ENCODE assay signal across 14 cellular contexts in the genomic region with DNA sequence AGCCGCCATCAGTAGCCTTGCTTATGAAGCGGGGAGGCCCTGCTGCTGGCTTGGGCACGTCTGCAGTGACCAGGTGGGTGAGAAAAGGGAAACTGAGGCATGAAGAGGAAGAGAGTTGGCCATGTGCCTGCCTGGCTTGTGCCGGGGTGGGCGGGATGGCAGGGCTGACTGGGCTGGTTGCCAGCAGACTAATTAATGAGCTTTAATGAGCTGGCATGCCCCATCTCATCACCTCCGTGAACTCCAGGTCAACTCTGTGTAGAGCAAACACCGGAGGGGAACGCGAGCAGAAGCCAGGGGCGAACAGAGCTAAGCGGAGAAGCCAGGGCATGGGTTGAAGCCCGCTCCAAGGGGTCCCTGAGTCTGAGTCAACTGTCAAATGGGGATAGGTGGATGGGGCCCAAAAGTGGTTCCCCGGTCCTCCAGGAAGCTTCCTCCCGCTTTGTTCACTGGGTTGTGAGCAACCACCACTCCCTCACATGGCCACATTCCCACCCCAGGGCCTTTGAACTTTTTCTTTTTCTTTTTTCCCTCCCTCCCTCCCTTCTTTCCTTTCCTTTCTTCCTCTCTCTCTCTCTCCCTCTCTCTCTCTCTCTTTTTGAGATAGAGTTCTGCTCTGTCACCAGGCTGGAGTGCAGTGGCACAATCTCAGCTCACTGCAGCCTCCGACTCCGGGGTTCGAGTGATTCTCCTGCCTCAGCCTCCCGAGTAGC. TPM values are rescaled to one million over a fixed set of nuclear protein-coding genes. Genes with fewer than 3 reads are reported as not detected.
A peak's percentile ranks its signal among the peaks of the same experiment; 100 is the strongest.
DNase-seq lines count a peak whose midpoint lies in the region; ATAC-seq and TF ChIP-seq lines count a peak whose summit lies in the region.
"Had no signal": no experiment of that assay in that cellular context is flagged by ENCODE, and none has a peak within 500 bp of the region (broad histone marks: within the 10 kb centered on the region; RNA-seq: fewer than 3 reads in every experiment).

No MANE protein-coding gene starts in this region.

- H3K36me3 ChIP-seq in colonic mucosa, result peaks cover 6% of the 10 kb centered on the region
- H3K36me3 ChIP-seq: prostate gland had no signal

- peaks cover 33% of the 10 kb centered on the region for H3K4me1 ChIP-seq in colonic mucosa

- peak overlapping the region in 1 of 2 donors; percentile 63 for H3K9ac ChIP-seq in colonic mucosa (ENCODE audit: low read depth in 2 of 2, low read length in 2 of 2)
- H3K9ac ChIP-seq: KMS-11 had no signal

- no peaks in the 10 kb centered on the region for H3K27me3 Mint-ChIP-seq in T-helper 1 cell treated with Interleukin-12 subunit alpha and Interleukin-12 subunit beta and Interleukin-4 antibody, amounts not matched to agents 30 μg/mL and 1 μg/mL, for 36 hours (ENCODE audit: low read depth)
- no peaks in the 10 kb centered on the region for H3K27me3 Mint-ChIP-seq in progenitor cell of endocrine pancreas

- intact Hi-C loops in colonic mucosa (cut with DNase I), result no loop called here

- peaks cover 16% of the 10 kb centered on the region for H3K4me1 Mint-ChIP-seq in T-helper 1 cell treated with Interleukin-12 subunit alpha and Interleukin-12 subunit beta and Interleukin-4 antibody, amounts not matched to agents 30 μg/mL and 1 μg/mL, for 36 hours (ENCODE audit: low read depth)
- peaks cover 39% of the 10 kb centered on the region for H3K4me1 Mint-ChIP-seq in progenitor cell of endocrine pancreas (ENCODE audit: low read depth)

- no peaks in the 10 kb centered on the region for H3K27me3 ChIP-seq in colonic mucosa

- H3K9me3 Mint-ChIP-seq in T-helper 1 cell treated with Interleukin-12 subunit alpha and Interleukin-12 subunit beta and Interleukin-4 antibody, amounts not matched to agents 30 μg/mL and 1 μg/mL, for 36 hours, result no peaks in the 10 kb centered on the region
- no peaks in the 10 kb centered on the region for H3K9me3 Mint-ChIP-seq in progenitor cell of endocrine pancreas (ENCODE audit: low read depth)

- H3K9me3 ChIP-seq in colonic mucosa, result no peaks in the 10 kb centered on the region
- H3K9me3 ChIP-seq: prostate gland had no signal

- DNase-seq in T-helper 1 cell, result no peak
- DNase-seq in colonic mucosa, result no peak
- no peak for DNase-seq in progenitor cell of endocrine pancreas (ENCODE audit: low spot score, unreplicated experiment)
- no peak for DNase-seq in amniotic stem cell (lab: John Stamatoyannopoulos, UW)
- no peak for DNase-seq in Ammon's horn (ENCODE audit: low spot score)
- DNase-seq: cerebellar nuclear complex, kidney glomerular epithelial cell had no signal

- peak overlapping the region; percentile 25 for H3K4me3 Mint-ChIP-seq in T-helper 1 cell treated with Interleukin-12 subunit alpha and Interleukin-12 subunit beta and Interleukin-4 antibody, amounts not matched to agents 30 μg/mL and 1 μg/mL, for 36 hours
- peak overlapping the region; percentile 48 for H3K4me3 Mint-ChIP-seq in progenitor cell of endocrine pancreas (ENCODE audit: low read depth)

- no peak for TF ChIP-seq CTCF in colonic mucosa (IDR thresholded peaks at IDR 0.05)
- TF ChIP-seq CTCF in progenitor cell of endocrine pancreas (IDR thresholded peaks at IDR 0.05; ENCODE audit: unreplicated experiment), result no peak

- H3K27ac ChIP-seq in colonic mucosa, result peak overlapping the region; percentile 70
- H3K27ac ChIP-seq: KMS-11 had no signal

- TF ChIP-seq EP300 in Ishikawa (IDR thresholded peaks at IDR 0.05; ENCODE audit: borderline replicate concordance), result no peak

- H3K36me3 Mint-ChIP-seq in T-helper 1 cell treated with Interleukin-12 subunit alpha and Interleukin-12 subunit beta and Interleukin-4 antibody, amounts not matched to agents 30 μg/mL and 1 μg/mL, for 36 hours (ENCODE audit: low read depth), result no peaks in the 10 kb centered on the region
- H3K36me3 Mint-ChIP-seq in progenitor cell of endocrine pancreas (ENCODE audit: insufficient read depth), result peaks cover 22% of the 10 kb centered on the region

- H3K27ac Mint-ChIP-seq in T-helper 1 cell treated with Interleukin-12 subunit alpha and Interleukin-12 subunit beta and Interleukin-4 antibody, amounts not matched to agents 30 μg/mL and 1 μg/mL, for 36 hours, result peak overlapping the region; percentile 67
- no peak overlapping the region for H3K27ac Mint-ChIP-seq in progenitor cell of endocrine pancreas

- no peak for ATAC-seq in HG03039 (IDR thresholded peaks at IDR 0.05; ENCODE audit: unreplicated experiment)

- no peak overlapping the region for H3K4me3 ChIP-seq in colonic mucosa

- no peak for TF ChIP-seq RAD21 in Ishikawa (IDR thresholded peaks at IDR 0.05; ENCODE audit: low read depth)

TF ChIP-seq in Ishikawa, 13 proteins besides CTCF, POLR2A, EP300 and RAD21:
- TF ChIP-seq NFIC (IDR thresholded peaks at IDR 0.05) (peak; percentile 56), TEAD4 (IDR thresholded peaks at IDR 0.05) (no peak), FOXM1 (IDR thresholded peaks at IDR 0.05; ENCODE audit: borderline replicate concordance, low read depth) (no peak)

RNA-seq across cellular contexts. Expression of gene NR2F6, which starts 8.7 kb away (rescaled TPM):
- total RNA-seq in colonic mucosa (100 to 1,000 TPM; 129 to 195 TPM), progenitor cell of endocrine pancreas (134 and 150 TPM in 2 replicates)

RNA-seq across cellular contexts. Expression of gene OCEL1, which starts 11.0 kb away (rescaled TPM):
- total RNA-seq in colonic mucosa, result 10 to 100 TPM; 35.7 to 46.9 TPM
- total RNA-seq in progenitor cell of endocrine pancreas, result 20.1 and 21.8 TPM in 2 replicates

RNA-seq across cellular contexts. Expression of gene USE1, which starts 21.8 kb away (rescaled TPM):
- 10 to 100 TPM; 18.2 to 22.4 TPM for total RNA-seq in colonic mucosa
- total RNA-seq in progenitor cell of endocrine pancreas, result 23.6 and 27.2 TPM in 2 replicates

RNA-seq across cellular contexts. Expression of gene USHBP1, which starts 27.6 kb away (rescaled TPM):
- total RNA-seq in colonic mucosa (1 to 10 TPM; 1.1 to 1.3 TPM), progenitor cell of endocrine pancreas (0.38 and 0.51 TPM in 2 replicates)
- total RNA-seq: fibroblast of villous mesenchyme, NCI-H460 had no signal

RNA-seq across cellular contexts. Expression of gene BABAM1, which starts 30.3 kb away (rescaled TPM):
- total RNA-seq in colonic mucosa (10 to 100 TPM; 73.7 to 94.7 TPM), progenitor cell of endocrine pancreas (93.4 and 113 TPM in 2 replicates)
